Comparison of ENCODE assay signal across 25 cellular contexts in genomic region chr20:40081653-40082052, GRCh38.
"Had no signal": no experiment of that assay in that cellular context is flagged by ENCODE, and none has a peak within 500 bp of the region (broad histone marks: within the 10 kb centered on the region; RNA-seq: fewer than 3 reads in every experiment).

No MANE protein-coding gene starts in this region.

- H3K27me3 Mint-ChIP-seq: activated T-cell treated with anti-CD3 and anti-CD28 coated beads, Interleukin-2, amount 50 U/mL, for 24 hours; naive B cell had no signal

- ATAC-seq: lower lobe of right lung; stimulated activated naive B cell treated with anti-CD40 and anti-IgM and Interleukin-4, amounts not matched to agents 10 μg/mL and 1 μg/mL and 100 μg/mL, for 72 hours; WTC11 had no signal

- H3K9me3 Mint-ChIP-seq: activated T-cell treated with anti-CD3 and anti-CD28 coated beads, Interleukin-2, amount 50 U/mL, for 24 hours had no signal

- H3K4me1 Mint-ChIP-seq: naive B cell; stimulated activated naive B cell treated with anti-CD40 and anti-IgM and Interleukin-4, amounts not matched to agents 10 μg/mL and 1 μg/mL and 100 μg/mL, for 72 hours had no signal

- H3K27me3 ChIP-seq: adrenal gland, ascending aorta, brain microvascular endothelial cell, sigmoid colon, transverse colon, uterus had no signal

- H3K36me3 Mint-ChIP-seq: activated naive CD8-positive, alpha-beta T cell; naive B cell; stimulated activated naive B cell treated with anti-CD40 and anti-IgM and Interleukin-4, amounts not matched to agents 10 μg/mL and 1 μg/mL and 100 μg/mL, for 72 hours had no signal

- H3K36me3 ChIP-seq: adrenal gland, ascending aorta, brain microvascular endothelial cell, lower lobe of right lung, sigmoid colon, transverse colon, uterus had no signal

- FAIRE-seq: endometrium, kidney had no signal

- H3K27ac ChIP-seq: adrenal gland, ascending aorta, brain microvascular endothelial cell, lower lobe of right lung, sigmoid colon, transverse colon, uterus had no signal

- DNase-seq: activated CD8-positive, alpha-beta memory T cell treated with anti-CD3 and anti-CD28 coated beads, Interleukin-2, amount 50 U/mL, for 4 hours; activated naive CD4-positive, alpha-beta T cell; activated T-cell treated with anti-CD3 and anti-CD28 coated beads, Interleukin-2, amount 50 U/mL, for 24 hours; adrenal gland; brain microvascular endothelial cell; caudate nucleus; effector CD4-positive, alpha-beta T cell; kidney; lower lobe of right lung; naive B cell; nucleus accumbens; sigmoid colon; stimulated activated CD4-positive, alpha-beta T cell treated with anti-CD3 and anti-CD28 coated beads, Interleukin-15, amount 100 ng/mL, for 24 hours; stimulated activated CD4-positive, alpha-beta T cell treated with anti-CD3 and anti-CD28 coated beads, Interleukin-2, amount 100 ng/mL, for 48 hours; stimulated activated CD8-positive, alpha-beta memory T cell treated with anti-CD3 and anti-CD28 coated beads, Interleukin-4, amount 100 ng/mL, for 48 hours; stimulated activated naive B cell treated with anti-CD40 and anti-IgM and Interleukin-4, amounts not matched to agents 10 μg/mL and 1 μg/mL and 100 μg/mL, for 72 hours; transverse colon; uterus had no signal

- H3K27ac Mint-ChIP-seq: activated naive CD8-positive, alpha-beta T cell; activated T-cell treated with anti-CD3 and anti-CD28 coated beads, Interleukin-2, amount 50 U/mL, for 24 hours; activated T-helper 2 cell treated with anti-CD3 and anti-CD28 coated beads, Interferon-gamma antibody, Interleukin-2, Interleukin-4, amounts not matched to agents 10 μg/mL and 5 μg/mL and 100 μg/mL, durations not matched to agents 14 hours and 24 hours and 36 hours; dendritic cell treated with granulocyte-macrophage colony-stimulating factor and Interleukin-4, amounts not matched to agents 40 ng/mL and 50 ng/mL, for 4 days; naive B cell; stimulated activated naive B cell treated with anti-CD40 and anti-IgM and Interleukin-4, amounts not matched to agents 10 μg/mL and 1 μg/mL and 100 μg/mL, for 72 hours; WTC11 had no signal

- H3K4me3 ChIP-seq: adrenal gland, ascending aorta, lower lobe of right lung, sigmoid colon, smooth muscle cell, transverse colon, uterus had no signal

- H3K4me3 Mint-ChIP-seq: activated naive CD8-positive, alpha-beta T cell; activated T-cell treated with anti-CD3 and anti-CD28 coated beads, Interleukin-2, amount 50 U/mL, for 24 hours; dendritic cell treated with granulocyte-macrophage colony-stimulating factor and Interleukin-4, amounts not matched to agents 40 ng/mL and 50 ng/mL, for 4 days; naive B cell; stimulated activated naive B cell treated with anti-CD40 and anti-IgM and Interleukin-4, amounts not matched to agents 10 μg/mL and 1 μg/mL and 100 μg/mL, for 72 hours; WTC11 had no signal

- H3K9me3 ChIP-seq: adrenal gland, ascending aorta, lower lobe of right lung, sigmoid colon, transverse colon, uterus had no signal

- H3K4me1 ChIP-seq: adrenal gland, ascending aorta, lower lobe of right lung, sigmoid colon, transverse colon, uterus had no signal
